9 cellular contexts compared by ENCODE assay signal in the genomic region with DNA sequence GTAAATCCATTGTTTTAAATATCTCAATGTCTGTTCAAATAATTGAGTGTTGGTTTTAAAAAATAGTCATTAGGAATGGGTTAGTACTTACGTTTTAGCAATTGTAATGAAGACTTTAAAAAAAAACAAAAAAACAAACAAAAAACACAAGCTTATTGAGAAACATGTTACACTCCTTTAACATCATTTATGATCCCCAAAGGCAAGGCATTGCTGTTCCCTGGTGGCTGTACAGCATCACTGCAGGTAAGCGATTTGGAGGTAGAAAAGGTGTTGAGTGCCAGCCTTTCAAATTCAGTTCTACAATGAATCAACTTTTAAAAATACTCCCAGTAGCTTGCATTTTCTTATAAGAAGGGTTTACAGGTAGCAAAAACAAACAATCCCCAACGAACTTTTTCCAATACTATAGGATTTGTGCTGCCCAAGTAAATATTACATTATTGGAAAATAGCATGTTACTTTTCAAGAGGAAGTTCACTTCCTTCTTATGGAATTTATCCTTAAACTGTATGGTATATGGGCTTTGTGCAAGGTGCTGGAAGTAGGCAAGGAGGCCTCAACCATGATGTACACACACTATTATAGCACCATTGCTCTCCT. TPM values are rescaled to one million over a fixed set of nuclear protein-coding genes. Genes with fewer than 3 reads are reported as not detected.
DNase-seq lines count a peak whose midpoint lies in the region; ATAC-seq and TF ChIP-seq lines count a peak whose summit lies in the region.
"Had no signal": no experiment of that assay in that cellular context is flagged by ENCODE, and none has a peak within 500 bp of the region (broad histone marks: within the 10 kb centered on the region; RNA-seq: fewer than 3 reads in every experiment).

No MANE protein-coding gene starts in this region.

- no peak overlapping the region for H3K4me2 ChIP-seq in Karpas-422 (ENCODE audit: low read depth, low read length, poor library complexity, severe bottlenecking)

- no peaks in the 10 kb centered on the region for H3K79me2 ChIP-seq in Karpas-422 (ENCODE audit: low read length)

- H4K20me1 ChIP-seq in Karpas-422 (ENCODE audit: insufficient read depth, low read depth, low read length) = no peaks in the 10 kb centered on the region

- POLR2A ChIA-PET in Caco-2 (lab: Charles Lee) = interaction anchor here (0.6 kb wide), 1 partner anchor 10 kb away, joined by 4 read pairs; no protein-coding TSS in a partner anchor

- no TSS peak for BruUV-seq in Caco-2 (replicated peaks; lab: Mats Ljungman, UMichigan)

- no peaks in the 10 kb centered on the region for H3K36me3 ChIP-seq in Caco-2 (ENCODE audit: control insufficient read depth, insufficient read depth, low read length)
- no peaks in the 10 kb centered on the region for H3K36me3 ChIP-seq in Karpas-422 (ENCODE audit: insufficient read depth, low read length)
- no peaks in the 10 kb centered on the region for H3K36me3 ChIP-seq in WERI-Rb-1
- H3K36me3 ChIP-seq in right atrium auricular region = no peaks in the 10 kb centered on the region
- H3K36me3 ChIP-seq in uterus = no peaks in the 10 kb centered on the region

- H3K4me3 ChIP-seq in Caco-2 (ENCODE audit: low read depth, low read length) = no peak overlapping the region
- no peak overlapping the region for H3K4me3 ChIP-seq in Karpas-422 (ENCODE audit: low read length)
- no peak overlapping the region for H3K4me3 ChIP-seq in WERI-Rb-1 (ENCODE audit: low read depth, low read length)
- no peak overlapping the region for H3K4me3 ChIP-seq in right atrium auricular region
- no peak overlapping the region for H3K4me3 ChIP-seq in uterus

- CTCF ChIA-PET in Caco-2 (lab: Charles Lee) = interaction anchor here (0.8 to 2.1 kb wide), 5 partner anchors 9 to 170 kb away, joined by 4 to 10 read pairs (median 4); no protein-coding TSS in a partner anchor

- H3K9me3 ChIP-seq in Caco-2 (no peaks in the 10 kb centered on the region), Karpas-422 (ENCODE audit: low read length) (no peaks in the 10 kb centered on the region), WERI-Rb-1 (ENCODE audit: severe bottlenecking) (no peaks in the 10 kb centered on the region), right atrium auricular region (no peaks in the 10 kb centered on the region), uterus (no peaks in the 10 kb centered on the region)

- H3K9me3 Mint-ChIP-seq in Caco-2 (ENCODE audit: unreplicated experiment) = no peaks in the 10 kb centered on the region

- no peak for TF ChIP-seq POLR2A in uterus (IDR thresholded peaks at IDR 0.05)

- no peaks in the 10 kb centered on the region for H3K36me3 Mint-ChIP-seq in Caco-2 (ENCODE audit: insufficient read depth, unreplicated experiment)

- no peak overlapping the region for H3K9ac ChIP-seq in Karpas-422 (ENCODE audit: low read length)

- ATAC-seq in GM18519 (IDR thresholded peaks at IDR 0.05; ENCODE audit: low FRiP score, unreplicated experiment) (peak; percentile 68), HG02981 (IDR thresholded peaks at IDR 0.05; ENCODE audit: unreplicated experiment) (no peak)

- TF ChIP-seq CTCF in Caco-2 (IDR thresholded peaks at IDR 0.05; ENCODE audit: insufficient read depth in 1 of 2, low read depth in 1 of 2, low read length in 1 of 2, severe bottlenecking in 1 of 2, unreplicated experiment in 1 of 2) = peak; percentile 75 to 93
- TF ChIP-seq CTCF in WERI-Rb-1 (IDR thresholded peaks at IDR 0.05; ENCODE audit: low read depth, low read length) = peak; percentile 82
- TF ChIP-seq CTCF in right atrium auricular region (IDR thresholded peaks at IDR 0.05) = peak; percentile 36 to 59
- TF ChIP-seq CTCF in uterus (IDR thresholded peaks at IDR 0.05) = peak; percentile 38 to 68 (median 57)

- H3K4me3 Mint-ChIP-seq in Caco-2 (ENCODE audit: unreplicated experiment) = no peak overlapping the region

- H3K9me2 ChIP-seq in Karpas-422 (replicated peaks; ENCODE audit: insufficient read depth, low read length) = no peaks in the 10 kb centered on the region

- intact Hi-C loops in Caco-2 (cut with micrococcal nuclease; ENCODE audit: unreplicated experiment) = loop anchor here (1.0 to 5.0 kb wide), 2 partner anchors 150 to 170 kb away; no protein-coding TSS in a partner anchor
- intact Hi-C loops in uterus (cut with DNase I; ENCODE audit: low total_unique reads) = no loop called here

- peak in 1 of 2 experiments; percentile 37 for DNase-seq in Caco-2
- peak; percentile 82 for DNase-seq in Karpas-422
- DNase-seq in WERI-Rb-1 = peak; percentile 27
- no peak for DNase-seq in right atrium auricular region (ENCODE audit: low spot score)
- no peak for DNase-seq in uterus
- DNase-seq in NK-92 treated with Interleukin-12 subunit alpha and Interleukin-12 subunit beta, amount 100 ng/mL, for 24 hours (lab: John Stamatoyannopoulos, UW) = no peak

- H3K4me1 ChIP-seq in Caco-2 (no peaks in the 10 kb centered on the region), Karpas-422 (ENCODE audit: low read length) (peaks cover 18% of the 10 kb centered on the region), right atrium auricular region (peaks cover 0 to 28% of the 10 kb centered on the region in 2 donors), uterus (peaks cover 0 to 8% of the 10 kb centered on the region in 2 donors)

- no peak overlapping the region for H2AFZ ChIP-seq in Karpas-422 (ENCODE audit: low read length)

- no peaks in the 10 kb centered on the region for H3K4me1 Mint-ChIP-seq in Caco-2 (ENCODE audit: low read depth, unreplicated experiment)

- H3K27me3 ChIP-seq in Caco-2 (replicated peaks; ENCODE audit: control insufficient read depth, insufficient read depth, low read length) (no peaks in the 10 kb centered on the region), Karpas-422 (ENCODE audit: low read length) (no peaks in the 10 kb centered on the region), WERI-Rb-1 (ENCODE audit: insufficient read depth, low read depth, severe bottlenecking) (no peaks in the 10 kb centered on the region), right atrium auricular region (no peaks in the 10 kb centered on the region), uterus (no peaks in the 10 kb centered on the region)

- H3K27ac ChIP-seq in Karpas-422 (ENCODE audit: low read length) (no peak overlapping the region), WERI-Rb-1 (no peak overlapping the region), right atrium auricular region (no peak overlapping the region), uterus (no peak overlapping the region)

- H3K27ac Mint-ChIP-seq in Caco-2 (ENCODE audit: unreplicated experiment) = no peak overlapping the region

- H3K27me3 Mint-ChIP-seq in Caco-2 (ENCODE audit: insufficient read depth, unreplicated experiment) = peaks cover 12% of the 10 kb centered on the region

RNA-seq across cellular contexts. Expression of a gene that starts 27.5 kb away (rescaled TPM):
- not detected in 2 replicates for total RNA-seq in Caco-2 (2022)
- 2.8 TPM in 1 of 2 replicates, not detected in the other for total RNA-seq in Karpas-422 (2014; rRNA removed; shearing (Covaris generic); ENCODE audit: low replicate concordance)
- total RNA-seq in right atrium auricular region = 10 to 100 TPM in 1 of 2 donors, 1 to 10 TPM in 1; 9.9 to 24.9 TPM
- 10 to 100 TPM; 30.2 to 58.1 (median 40.6) TPM for total RNA-seq in uterus
- total RNA-seq: T-helper 1 cell treated with Interleukin-12 subunit alpha and Interleukin-12 subunit beta and Interleukin-4 antibody, amounts not matched to agents 30 ng/mL and 1 ng/mL, for 36 hours had no signal

RNA-seq across cellular contexts. Expression of a gene that starts 39.9 kb away (rescaled TPM):
- total RNA-seq in Caco-2 (2022) (70.9 and 71.6 TPM in 2 replicates), right atrium auricular region (10 to 100 TPM; 16.7 to 18.4 TPM), uterus (10 to 100 TPM in 3 of 4 donors, 1 to 10 TPM in 1; 9.7 to 67.9 (median 56.0) TPM)
- 24.1 and 55.9 TPM in 2 replicates for total RNA-seq in Karpas-422 (2014; rRNA removed; shearing (Covaris generic); ENCODE audit: low replicate concordance)

Comparison
In these comparisons a context has a peak if more than half of its experiments do, and no peak if none do; other contexts are left out.
1. DNase-seq: peak in Karpas-422 (single experiment) and WERI-Rb-1 (single experiment); none in right atrium auricular region (single experiment), uterus (0 of 2) and NK-92 treated with Interleukin-12 subunit alpha and Interleukin-12 subunit beta, amount 100 ng/mL, for 24 hours (single experiment).
2. Peak in every context shown above with its lines, with median percentiles within 50 percentile points of each other: CTCF ChIP-seq.